In genomic region chr20:43914286-43914685, GRCh38 we compare ENCODE assay signal across 8 cellular contexts. TPM values are rescaled to one million over a fixed set of nuclear protein-coding genes. Genes with fewer than 3 reads are reported as not detected.
DNase-seq lines count a peak whose midpoint lies in the region; ATAC-seq and TF ChIP-seq lines count a peak whose summit lies in the region.

No MANE protein-coding gene starts in this region.

- H3K27me3 ChIP-seq in HCT116 (ENCODE audit: insufficient read depth, low read length) = no peaks in the 10 kb centered on the region

- peaks cover 7 to 40% of the 10 kb centered on the region in 2 experiments; a peak in 3 of 4 replicates for H3K4me1 ChIP-seq in HCT116 (ENCODE audit: control insufficient read depth in 1 of 2, insufficient read depth in 2 of 2, low read length in 2 of 2)

- H3K4me1 Mint-ChIP-seq in glutamatergic neuron (ENCODE audit: low read depth, unreplicated experiment) = peaks cover 8% of the 10 kb centered on the region
- peaks cover 10% of the 10 kb centered on the region for H3K4me1 Mint-ChIP-seq in type B pancreatic cell (ENCODE audit: unreplicated experiment)

- H3K36me3 Mint-ChIP-seq in glutamatergic neuron (ENCODE audit: unreplicated experiment) (peaks cover 6% of the 10 kb centered on the region), type B pancreatic cell (no peaks in the 10 kb centered on the region)

- H2AFZ ChIP-seq in HCT116 (ENCODE audit: low read depth, low read length, poor library complexity, severe bottlenecking) = no peak overlapping the region

- RAD21 ChIA-PET in HCT116 (lab: Charles Lee; ENCODE audit: low non-redundant PET in 1 of 2, low total read pairs in 2 of 2, uncharacterized antibody in 2 of 2, unreplicated experiment in 2 of 2) = no interaction called here

- no peak overlapping the region for H3K27ac Mint-ChIP-seq in glutamatergic neuron (ENCODE audit: unreplicated experiment)
- H3K27ac Mint-ChIP-seq in type B pancreatic cell = no peak overlapping the region

- peaks cover 22% of the 10 kb centered on the region for H3K79me2 ChIP-seq in HCT116 (ENCODE audit: insufficient read depth, low read length)

- H3K27ac ChIP-seq in HCT116 (ENCODE audit: low read depth, low read length) = peak overlapping the region; percentile 34; the same call in 1 of the 2 replicates

- no peaks in the 10 kb centered on the region for H4K20me1 ChIP-seq in HCT116 (ENCODE audit: insufficient read depth)

- TF ChIP-seq POLR2A in HCT116 (IDR thresholded peaks at IDR 0.05; ENCODE audit: borderline replicate concordance, extremely low read depth, insufficient read depth, insufficient read length) = no peak

- DNase-seq in EH (ENCODE audit: low read depth) (peak; percentile 42), HCT116 (ENCODE audit: low read depth, low spot score) (no peak), glutamatergic neuron (no peak), type B pancreatic cell (ENCODE audit: extremely low spot score, unreplicated experiment) (no peak), SW480 (ENCODE audit: low spot score) (no peak), HuH-7.5 (ENCODE audit: low spot score) (no peak)
- DNase-seq in activated CD4-positive, CD25-positive, alpha-beta regulatory T cell (lab: John Stamatoyannopoulos, UW) = no peak

- H3K9me2 ChIP-seq in HCT116 (ENCODE audit: insufficient read depth) = no peaks in the 10 kb centered on the region

- TF ChIP-seq CTCF in HCT116 (IDR thresholded peaks at IDR 0.05 in 2 of 3, conservative IDR thresholded peaks at IDR 0.05 in 1 of 3; ENCODE audit: borderline replicate concordance in 1 of 3, insufficient read depth in 1 of 3, low read depth in 2 of 3, low read length in 2 of 3) (no peak), WI38 (IDR thresholded peaks at IDR 0.05; ENCODE audit: low read depth, low read length) (no peak), glutamatergic neuron (IDR thresholded peaks at IDR 0.05; ENCODE audit: partially characterized antibody, unreplicated experiment) (no peak), type B pancreatic cell (conservative IDR thresholded peaks at IDR 0.05) (no peak)

- peak overlapping the region; percentile 88 for H3K4me2 ChIP-seq in HCT116 (ENCODE audit: low read length)

- H3K9ac ChIP-seq in HCT116 (ENCODE audit: low read length) = peak overlapping the region; percentile 48

- peaks cover 0 to 5% of the 10 kb centered on the region in 2 experiments; a peak in 1 of 4 replicates for H3K9me3 ChIP-seq in HCT116 (ENCODE audit: control insufficient read depth in 1 of 2, insufficient read depth in 1 of 2, low read depth in 1 of 2, low read length in 2 of 2)

- CTCF ChIA-PET in HCT116 (lab: Charles Lee) = no interaction called here

- POLR2A ChIA-PET in HCT116 (lab: Charles Lee) = interaction anchor here (0.9 kb wide), 1 partner anchor 166 kb away, joined by 3 read pairs; no protein-coding TSS in a partner anchor

- H3K9me3 Mint-ChIP-seq in glutamatergic neuron (ENCODE audit: unreplicated experiment) (peaks cover 12% of the 10 kb centered on the region), type B pancreatic cell (no peaks in the 10 kb centered on the region)

- H3K4me3 Mint-ChIP-seq in glutamatergic neuron (ENCODE audit: unreplicated experiment) (peak overlapping the region; percentile 68), type B pancreatic cell (peak overlapping the region; percentile 87)

- intact Hi-C loops in HCT116 (cut with micrococcal nuclease) = loop anchor here (10.0 kb wide), 1 partner anchor 171 kb away; no protein-coding TSS in a partner anchor

- peak; percentile 63 for ATAC-seq in HCT116

- H3K27me3 Mint-ChIP-seq in glutamatergic neuron (ENCODE audit: unreplicated experiment) = peaks cover 21% of the 10 kb centered on the region
- H3K27me3 Mint-ChIP-seq in type B pancreatic cell = peaks cover 69% of the 10 kb centered on the region

- no peak for TF ChIP-seq RAD21 in HCT116 (IDR thresholded peaks at IDR 0.05; ENCODE audit: low read depth)

- H3K4me3 ChIP-seq in HCT116 (replicated peaks in 1 of 2; ENCODE audit: low read depth in 1 of 2, low read length in 2 of 2) (peak overlapping the region; percentile 40 to 60), WI38 (ENCODE audit: low read depth, low read length) (peak overlapping the region; percentile 58)

- no peaks in the 10 kb centered on the region for H3K36me3 ChIP-seq in HCT116 (ENCODE audit: control insufficient read depth in 1 of 2, insufficient read depth in 2 of 2, low read length in 2 of 2)

- no TSS peak for BruUV-seq in HCT116 (replicated peaks; lab: Mats Ljungman, UMichigan)

TF ChIP-seq in HCT116, 20 proteins besides CTCF, POLR2A, EP300 and RAD21:
- TF ChIP-seq JUND (IDR thresholded peaks at IDR 0.05) (no peak), ZFX (IDR thresholded peaks at IDR 0.05) (no peak), MAX (IDR thresholded peaks at IDR 0.05) (no peak), POLR2AphosphoS5 (IDR thresholded peaks at IDR 0.05; ENCODE audit: low read depth, low read length) (no peak; the same call in 1 of the 2 replicates), ZNF274 (IDR thresholded peaks at IDR 0.05; ENCODE audit: low read depth, low read length) (no peak), ELF1 (IDR thresholded peaks at IDR 0.05; ENCODE audit: borderline replicate concordance, low read depth) (no peak), CEBPB (IDR thresholded peaks at IDR 0.05; ENCODE audit: low read depth) (no peak), SRF (IDR thresholded peaks at IDR 0.05; ENCODE audit: low read depth) (no peak), ZBTB33 (IDR thresholded peaks at IDR 0.05; ENCODE audit: extremely low read depth, insufficient replicate concordance, low read length) (no peak)

RNA-seq across cellular contexts. Expression of gene TOX2, which starts 0.4 kb away (rescaled TPM):
- total RNA-seq in HCT116 (2021; ENCODE audit: unreplicated experiment) (39.6 TPM), glutamatergic neuron (ENCODE audit: unreplicated experiment) (11.0 TPM), type B pancreatic cell (ENCODE audit: low replicate concordance) (1.5 and 4.7 TPM in 2 replicates)
- polyA plus RNA-seq in HCT116 (2012) = 43.2 and 51.3 TPM in 2 replicates
